Comparison of ENCODE assay signal across 39 cellular contexts in genomic region chrX:110138557-110138956, GRCh38.
"Had no signal": no experiment of that assay in that cellular context is flagged by ENCODE, and none has a peak within 500 bp of the region (broad histone marks: within the 10 kb centered on the region; RNA-seq: fewer than 3 reads in every experiment).

No MANE protein-coding gene starts in this region.

- FAIRE-seq: TTC549 had no signal

- H3K4me3 ChIP-seq: ascending aorta, body of pancreas, breast epithelium, cardiac muscle cell had no signal

- H3K36me3 ChIP-seq: ascending aorta, brain microvascular endothelial cell, breast epithelium, cardiac muscle cell had no signal

- H3K27me3 ChIP-seq: ascending aorta, body of pancreas, brain microvascular endothelial cell, cardiac muscle cell had no signal

- H3K9me3 Mint-ChIP-seq: activated CD4-positive, alpha-beta memory T cell treated with anti-CD3 and anti-CD28 coated beads, Interleukin-2, amount 10 ng/mL, durations not matched to agents 7 days and 5 days; activated CD4-positive, alpha-beta T cell treated with anti-CD3 and anti-CD28 coated beads, Interleukin-2, amount 10 ng/mL, durations not matched to agents 24 days and 14 days; activated naive CD4-positive, alpha-beta T cell treated with anti-CD3 and anti-CD28 coated beads, Interleukin-2, amount 10 ng/mL, durations not matched to agents 7 days and 5 days; activated naive CD4-positive, alpha-beta T cell treated with anti-CD3 and anti-CD28 coated beads, Interleukin-2, amount 50 U/mL, for 24 hours; activated naive CD8-positive, alpha-beta T cell treated with anti-CD3 and anti-CD28 coated beads, Interleukin-2, amount 10 ng/mL, durations not matched to agents 7 days and 5 days; activated naive CD8-positive, alpha-beta T cell treated with anti-CD3 and anti-CD28 coated beads, Interleukin-2, amount 50 U/mL, for 24 hours; activated T-cell treated with anti-CD3 and anti-CD28 coated beads, Interleukin-2, amount 50 U/mL, for 24 hours; activated T-helper 2 cell treated with anti-CD3 and anti-CD28 coated beads, Interferon-gamma antibody, Interleukin-2, Interleukin-4, amounts not matched to agents 10 μg/mL and 5 μg/mL and 100 μg/mL, durations not matched to agents 14 hours and 24 hours and 36 hours; central memory CD8-positive, alpha-beta T cell; T-helper 1 cell treated with Interleukin-12 subunit alpha and Interleukin-12 subunit beta and Interleukin-4 antibody, amounts not matched to agents 30 μg/mL and 1 μg/mL, for 36 hours; T-helper 2 cell treated with Interferon-gamma antibody and Interleukin-4, amounts not matched to agents 5 μg/mL and 100 μg/mL, for 36 hours had no signal

- ATAC-seq: activated CD8-positive, alpha-beta memory T cell treated with anti-CD3 and anti-CD28 coated beads, Interleukin-2, amount 10 ng/mL, durations not matched to agents 7 days and 5 days; activated CD8-positive, alpha-beta T cell treated with anti-CD3 and anti-CD28 coated beads, Interleukin-2, amount 10 ng/mL, durations not matched to agents 7 days and 5 days; activated naive CD8-positive, alpha-beta T cell treated with anti-CD3 and anti-CD28 coated beads, Interleukin-2, amount 50 U/mL, for 24 hours; body of pancreas had no signal

- H3K27me3 Mint-ChIP-seq: activated B cell treated with CpG ODN at 0.5 μM for 24 hours; activated CD4-positive, alpha-beta memory T cell treated with anti-CD3 and anti-CD28 coated beads, Interleukin-2, amount 10 ng/mL, durations not matched to agents 7 days and 5 days; activated CD4-positive, alpha-beta T cell treated with anti-CD3 and anti-CD28 coated beads, Interleukin-2, amount 10 ng/mL, durations not matched to agents 24 days and 14 days; activated CD8-positive, alpha-beta memory T cell treated with anti-CD3 and anti-CD28 coated beads, Interleukin-2, amount 10 ng/mL, durations not matched to agents 7 days and 5 days; activated naive CD4-positive, alpha-beta T cell treated with anti-CD3 and anti-CD28 coated beads, Interleukin-2, amount 10 ng/mL, durations not matched to agents 7 days and 5 days; activated naive CD4-positive, alpha-beta T cell treated with anti-CD3 and anti-CD28 coated beads, Interleukin-2, amount 50 U/mL, for 24 hours; activated naive CD8-positive, alpha-beta T cell; activated naive CD8-positive, alpha-beta T cell treated with anti-CD3 and anti-CD28 coated beads, Interleukin-2, amount 10 ng/mL, durations not matched to agents 7 days and 5 days; activated naive CD8-positive, alpha-beta T cell treated with anti-CD3 and anti-CD28 coated beads, Interleukin-2, amount 50 U/mL, for 24 hours; central memory CD8-positive, alpha-beta T cell had no signal

- H3K4me1 Mint-ChIP-seq: activated B cell treated with CpG ODN at 0.5 μM for 24 hours; activated naive CD4-positive, alpha-beta T cell treated with anti-CD3 and anti-CD28 coated beads, Interleukin-2, amount 10 ng/mL, durations not matched to agents 7 days and 5 days; activated naive CD4-positive, alpha-beta T cell treated with anti-CD3 and anti-CD28 coated beads, Interleukin-2, amount 50 U/mL, for 24 hours; activated naive CD8-positive, alpha-beta T cell treated with anti-CD3 and anti-CD28 coated beads, Interleukin-2, amount 10 ng/mL, durations not matched to agents 7 days and 5 days had no signal

- H3K4me1 ChIP-seq: breast epithelium had no signal

- H3K4me3 Mint-ChIP-seq: activated B cell treated with CpG ODN at 0.5 μM for 24 hours; activated CD4-positive, alpha-beta memory T cell treated with anti-CD3 and anti-CD28 coated beads, Interleukin-2, amount 10 ng/mL, durations not matched to agents 7 days and 5 days; activated CD4-positive, alpha-beta T cell treated with anti-CD3 and anti-CD28 coated beads, Interleukin-2, amount 10 ng/mL, durations not matched to agents 24 days and 14 days; activated CD8-positive, alpha-beta memory T cell treated with anti-CD3 and anti-CD28 coated beads, Interleukin-2, amount 10 ng/mL, durations not matched to agents 7 days and 5 days; activated CD8-positive, alpha-beta T cell treated with anti-CD3 and anti-CD28 coated beads, Interleukin-2, amount 10 ng/mL, durations not matched to agents 7 days and 5 days; activated naive CD4-positive, alpha-beta T cell treated with anti-CD3 and anti-CD28 coated beads, Interleukin-2, amount 10 ng/mL, durations not matched to agents 7 days and 5 days; activated naive CD4-positive, alpha-beta T cell treated with anti-CD3 and anti-CD28 coated beads, Interleukin-2, amount 50 U/mL, for 24 hours; activated naive CD8-positive, alpha-beta T cell; activated naive CD8-positive, alpha-beta T cell treated with anti-CD3 and anti-CD28 coated beads, Interleukin-2, amount 10 ng/mL, durations not matched to agents 7 days and 5 days; activated naive CD8-positive, alpha-beta T cell treated with anti-CD3 and anti-CD28 coated beads, Interleukin-2, amount 50 U/mL, for 24 hours; activated T-cell treated with anti-CD3 and anti-CD28 coated beads, Interleukin-2, amount 50 U/mL, for 24 hours; central memory CD8-positive, alpha-beta T cell; T-helper 1 cell treated with Interleukin-12 subunit alpha and Interleukin-12 subunit beta and Interleukin-4 antibody, amounts not matched to agents 30 μg/mL and 1 μg/mL, for 36 hours; T-helper 2 cell treated with Interferon-gamma antibody and Interleukin-4, amounts not matched to agents 5 μg/mL and 100 μg/mL, for 36 hours had no signal

- H3K27ac Mint-ChIP-seq: activated B cell treated with CpG ODN at 0.5 μM for 24 hours; activated CD4-positive, alpha-beta memory T cell treated with anti-CD3 and anti-CD28 coated beads, Interleukin-2, amount 10 ng/mL, durations not matched to agents 7 days and 5 days; activated CD4-positive, alpha-beta T cell treated with anti-CD3 and anti-CD28 coated beads, Interleukin-2, amount 10 ng/mL, durations not matched to agents 24 days and 14 days; activated CD8-positive, alpha-beta memory T cell treated with anti-CD3 and anti-CD28 coated beads, Interleukin-2, amount 10 ng/mL, durations not matched to agents 7 days and 5 days; activated CD8-positive, alpha-beta T cell treated with anti-CD3 and anti-CD28 coated beads, Interleukin-2, amount 10 ng/mL, durations not matched to agents 7 days and 5 days; activated naive CD4-positive, alpha-beta T cell treated with anti-CD3 and anti-CD28 coated beads, Interleukin-2, amount 10 ng/mL, durations not matched to agents 7 days and 5 days; activated naive CD4-positive, alpha-beta T cell treated with anti-CD3 and anti-CD28 coated beads, Interleukin-2, amount 50 U/mL, for 24 hours; activated naive CD8-positive, alpha-beta T cell; activated naive CD8-positive, alpha-beta T cell treated with anti-CD3 and anti-CD28 coated beads, Interleukin-2, amount 10 ng/mL, durations not matched to agents 7 days and 5 days; activated naive CD8-positive, alpha-beta T cell treated with anti-CD3 and anti-CD28 coated beads, Interleukin-2, amount 50 U/mL, for 24 hours; activated T-cell treated with anti-CD3 and anti-CD28 coated beads, Interleukin-2, amount 50 U/mL, for 24 hours; activated T-helper 2 cell treated with anti-CD3 and anti-CD28 coated beads, Interferon-gamma antibody, Interleukin-2, Interleukin-4, amounts not matched to agents 10 μg/mL and 5 μg/mL and 100 μg/mL, durations not matched to agents 14 hours and 24 hours and 36 hours; T-helper 1 cell treated with Interleukin-12 subunit alpha and Interleukin-12 subunit beta and Interleukin-4 antibody, amounts not matched to agents 30 μg/mL and 1 μg/mL, for 36 hours; T-helper 2 cell treated with Interferon-gamma antibody and Interleukin-4, amounts not matched to agents 5 μg/mL and 100 μg/mL, for 36 hours had no signal

- DNase-seq: activated B cell treated with CpG ODN at 0.5 μM for 24 hours; activated CD4-positive, alpha-beta memory T cell treated with anti-CD3 and anti-CD28 coated beads, Interleukin-2, amount 10 ng/mL, durations not matched to agents 7 days and 5 days; activated CD4-positive, alpha-beta T cell treated with anti-CD3 and anti-CD28 coated beads for 4 hours; activated CD4-positive, alpha-beta T cell treated with anti-CD3 and anti-CD28 coated beads, Interleukin-2, amount 10 ng/mL, durations not matched to agents 24 days and 14 days; activated CD4-positive, alpha-beta T cell treated with anti-CD3 and anti-CD28 coated beads, Interleukin-2, amount 50 U/mL, for 1 hour; activated CD4-positive, alpha-beta T cell treated with anti-CD3 and anti-CD28 coated beads, Interleukin-2, amount 50 U/mL, for 4 hours; activated CD4-positive, CD25-positive, alpha-beta regulatory T cell treated with anti-CD3 and anti-CD28 coated beads, Interleukin-2, amount 50 U/mL, for 72 hours; activated CD8-positive, alpha-beta memory T cell treated with anti-CD3 and anti-CD28 coated beads for 24 hours; activated CD8-positive, alpha-beta memory T cell treated with anti-CD3 and anti-CD28 coated beads, Interleukin-2, amount 10 ng/mL, durations not matched to agents 7 days and 5 days; activated CD8-positive, alpha-beta memory T cell treated with anti-CD3 and anti-CD28 coated beads, Interleukin-2, amount 50 U/mL, for 48 hours; activated CD8-positive, alpha-beta T cell treated with anti-CD3 and anti-CD28 coated beads, Interleukin-2, amount 10 ng/mL, durations not matched to agents 7 days and 5 days; activated effector memory CD4-positive, alpha-beta T cell treated with Interleukin-2 at 50 U/mL for 16 hours; activated gamma-delta T cell; activated naive CD4-positive, alpha-beta T cell treated with anti-CD3 and anti-CD28 coated beads, Interleukin-2, amount 10 ng/mL, durations not matched to agents 7 days and 5 days; activated naive CD4-positive, alpha-beta T cell treated with Interleukin-2 at 50 U/mL for 16 hours; activated naive CD8-positive, alpha-beta T cell treated with anti-CD3 and anti-CD28 coated beads, Interleukin-2, amount 10 ng/mL, durations not matched to agents 7 days and 5 days; activated naive CD8-positive, alpha-beta T cell treated with anti-CD3 and anti-CD28 coated beads, Interleukin-2, amount 50 U/mL, for 24 hours; activated T-cell treated with anti-CD3 and anti-CD28 coated beads, Interleukin-2, amount 50 U/mL, for 24 hours; activated T-cell treated with anti-CD3 and anti-CD28 coated beads, Interleukin-2, amount 50 U/mL, for 48 hours; amygdala; anterior cingulate cortex; body of pancreas; brain microvascular endothelial cell; caudate nucleus; SW 1271; T-helper 1 cell; T-helper 2 cell; T-helper 9 cell had no signal

- H3K9me3 ChIP-seq: ascending aorta, body of pancreas, breast epithelium had no signal

- H3K27ac ChIP-seq: ascending aorta, body of pancreas, brain microvascular endothelial cell, breast epithelium, cardiac muscle cell, VCaP had no signal
